ENCODE assay signal across 8 cellular contexts in genomic region chr1:93448292-93448982, GRCh38. TPM values are rescaled to one million over a fixed set of nuclear protein-coding genes. Genes with fewer than 3 reads are reported as not detected.
DNase-seq lines count a peak whose midpoint lies in the region; ATAC-seq and TF ChIP-seq lines count a peak whose summit lies in the region.

No MANE protein-coding gene starts in this region.

- H3K27me3 Mint-ChIP-seq in activated naive CD4-positive, alpha-beta T cell treated with anti-CD3 and anti-CD28 coated beads, Interleukin-2, amount 10 ng/mL, durations not matched to agents 7 days and 5 days: peaks cover 64% of the 10 kb centered on the region

- H3K27ac Mint-ChIP-seq in activated naive CD4-positive, alpha-beta T cell treated with anti-CD3 and anti-CD28 coated beads, Interleukin-2, amount 10 ng/mL, durations not matched to agents 7 days and 5 days: no peak overlapping the region

- no peaks in the 10 kb centered on the region for H3K4me1 ChIP-seq in parathyroid adenoma

- CTCF ChIA-PET in activated naive CD4-positive, alpha-beta T cell treated with anti-CD3 and anti-CD28 coated beads, Interleukin-2, amount 10 ng/mL, durations not matched to agents 7 days and 5 days (lab: Charles Lee): no interaction called here

- intact Hi-C loops in cardiac septum (cut with DNase I): loop anchor here (5.0 kb wide), 3 partner anchors 101 to 164 kb away; partner anchors contain the start of gene DR1

- no peaks in the 10 kb centered on the region for H3K27me3 ChIP-seq in parathyroid adenoma (ENCODE audit: control insufficient read depth, insufficient read depth, low read length)

- H3K4me3 ChIP-seq in parathyroid adenoma (ENCODE audit: low read depth, low read length): peak overlapping the region; percentile 88

- H3K4me3 Mint-ChIP-seq in activated naive CD4-positive, alpha-beta T cell treated with anti-CD3 and anti-CD28 coated beads, Interleukin-2, amount 10 ng/mL, durations not matched to agents 7 days and 5 days: peak overlapping the region; percentile 85

- peak overlapping the region; percentile 74 for H3K27ac ChIP-seq in parathyroid adenoma

- peak overlapping the region; percentile 94 for H3K4me2 ChIP-seq in parathyroid adenoma (ENCODE audit: low read length)

- no peaks in the 10 kb centered on the region for H3K9me3 ChIP-seq in parathyroid adenoma (ENCODE audit: control insufficient read depth, low read length)

- H3K4me1 Mint-ChIP-seq in activated naive CD4-positive, alpha-beta T cell treated with anti-CD3 and anti-CD28 coated beads, Interleukin-2, amount 10 ng/mL, durations not matched to agents 7 days and 5 days: peaks cover 17% of the 10 kb centered on the region

- peak overlapping the region; percentile 53 for H3K9ac ChIP-seq in parathyroid adenoma

- DNase-seq in stimulated activated CD4-positive, alpha-beta T cell treated with anti-CD3 and anti-CD28 coated beads, Interleukin-12 subunit alpha, Interleukin-12 subunit beta, amount 100 ng/mL, for 4 hours: peak; percentile 4
- DNase-seq in stimulated activated CD4-positive, alpha-beta T cell treated with anti-CD3 and anti-CD28 coated beads, Interleukin-4, amount 100 ng/mL, for 4 hours: no peak
- DNase-seq in NCI-H146 treated with DMSO at 0.1 percent for 48 hours (lab: John Stamatoyannopoulos, UW; ENCODE audit: unreplicated experiment) (peak; percentile 35), cardiac septum (ENCODE audit: low spot score) (peak; percentile 83)
- DNase-seq in activated naive CD4-positive, alpha-beta T cell treated with anti-CD3 and anti-CD28 coated beads, Interleukin-2, amount 10 ng/mL, durations not matched to agents 7 days and 5 days: peak; percentile 30

- peak overlapping the region; percentile 93 for H2AFZ ChIP-seq in parathyroid adenoma

- no peak for TF ChIP-seq CTCF in parathyroid adenoma (IDR thresholded peaks at IDR 0.05)

- H3K36me3 Mint-ChIP-seq in activated naive CD4-positive, alpha-beta T cell treated with anti-CD3 and anti-CD28 coated beads, Interleukin-2, amount 10 ng/mL, durations not matched to agents 7 days and 5 days: peaks cover 2% of the 10 kb centered on the region

- no peaks in the 10 kb centered on the region for H3K9me3 Mint-ChIP-seq in activated naive CD4-positive, alpha-beta T cell treated with anti-CD3 and anti-CD28 coated beads, Interleukin-2, amount 10 ng/mL, durations not matched to agents 7 days and 5 days

- no peak for ATAC-seq in GM21447 (IDR thresholded peaks at IDR 0.05; ENCODE audit: unreplicated experiment)
- no peak for ATAC-seq in HG02981 (IDR thresholded peaks at IDR 0.05; ENCODE audit: unreplicated experiment)

- peaks cover 10% of the 10 kb centered on the region for H3K79me2 ChIP-seq in parathyroid adenoma

- H3K36me3 ChIP-seq in parathyroid adenoma (ENCODE audit: control insufficient read depth, insufficient read depth, low read length): no peaks in the 10 kb centered on the region

RNA-seq across cellular contexts. Expression of gene FNBP1L, which starts 0.5 kb away (rescaled TPM):
- total RNA-seq in cardiac septum: 13.5 TPM

Comparison
In these comparisons a context has a peak if more than half of its experiments do, and no peak if none do; other contexts are left out.
1. DNase-seq: peak in stimulated activated CD4-positive, alpha-beta T cell treated with anti-CD3 and anti-CD28 coated beads, Interleukin-12 subunit alpha, Interleukin-12 subunit beta, amount 100 ng/mL, for 4 hours (single experiment), NCI-H146 treated with DMSO at 0.1 percent for 48 hours (single experiment), activated naive CD4-positive, alpha-beta T cell treated with anti-CD3 and anti-CD28 coated beads, Interleukin-2, amount 10 ng/mL, durations not matched to agents 7 days and 5 days (single experiment) and cardiac septum (single experiment); none in stimulated activated CD4-positive, alpha-beta T cell treated with anti-CD3 and anti-CD28 coated beads, Interleukin-4, amount 100 ng/mL, for 4 hours (0 of 2).